16 cellular contexts compared by ENCODE assay signal in the genomic region with DNA sequence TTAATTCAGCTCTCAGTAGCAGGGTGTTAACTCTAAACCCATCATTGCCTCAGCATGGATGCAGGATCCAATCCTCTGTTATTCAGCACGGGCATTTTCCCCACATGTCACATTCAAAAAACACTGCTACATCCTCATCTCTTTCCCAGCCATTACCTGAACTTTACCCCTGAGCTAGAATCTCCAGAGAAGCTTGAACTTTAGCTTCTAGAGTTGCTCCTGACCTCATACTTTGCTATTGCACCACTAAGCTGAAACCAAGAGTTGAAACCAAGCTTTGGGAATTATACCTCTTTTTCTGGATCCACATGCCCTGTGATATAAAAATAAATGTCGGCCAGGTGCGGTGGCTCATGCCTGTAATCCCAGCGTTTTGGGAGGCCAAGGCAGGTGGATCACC.
DNase-seq lines count a peak whose midpoint lies in the region; ATAC-seq and TF ChIP-seq lines count a peak whose summit lies in the region.
"Had no signal": no experiment of that assay in that cellular context is flagged by ENCODE, and none has a peak within 500 bp of the region (broad histone marks: within the 10 kb centered on the region; RNA-seq: fewer than 3 reads in every experiment).

No MANE protein-coding gene starts in this region.

- H3K27ac Mint-ChIP-seq in Calu3 (ENCODE audit: unreplicated experiment) = peak overlapping the region; percentile 82
- H3K27ac Mint-ChIP-seq: B cell; CD8-positive, alpha-beta T cell had no signal

- H3K36me3 Mint-ChIP-seq in Calu3 (ENCODE audit: insufficient read depth, unreplicated experiment) = peaks cover 9% of the 10 kb centered on the region
- H3K36me3 Mint-ChIP-seq: CD8-positive, alpha-beta T cell had no signal

- peaks cover 30% of the 10 kb centered on the region for H3K4me1 Mint-ChIP-seq in Calu3 (ENCODE audit: low read depth, unreplicated experiment)
- H3K4me1 Mint-ChIP-seq: B cell had no signal

- no peak overlapping the region for H2BK15ac ChIP-seq in neuronal stem cell (ENCODE audit: low read length)

- 80 to 91% (median 84%) methylated on average over 4 of the region's 4 CpGs for WGBS in heart left ventricle, 4 donors
- WGBS in liver = 48% methylated on average over 4 of the region's 4 CpGs
- WGBS in upper lobe of left lung, 2 donors = 87 to 94% methylated on average over 4 of the region's 4 CpGs
- WGBS in neuronal stem cell (ENCODE audit: extremely low coverage in 2 of 2, insufficient read length in 2 of 2, insufficient replicate concordance in 1 of 2), 2 donors = no CpG with 5 or more reads among the region's 4 CpGs

- no TSS peak for BruUV-seq in Calu3 (replicated peaks; lab: Mats Ljungman, UMichigan)

- no peaks in the 10 kb centered on the region for H3K36me3 ChIP-seq in heart left ventricle
- no peaks in the 10 kb centered on the region for H3K36me3 ChIP-seq in liver (ENCODE audit: control insufficient read depth in 4 of 4, insufficient read depth in 3 of 4, low read depth in 1 of 4, low read length in 3 of 4)
- no peaks in the 10 kb centered on the region for H3K36me3 ChIP-seq in upper lobe of left lung
- H3K36me3 ChIP-seq in neuronal stem cell (replicated peaks in 1 of 2; ENCODE audit: control insufficient read depth in 2 of 2, insufficient read depth in 2 of 2, low read length in 2 of 2) = peaks cover 1 to 17% of the 10 kb centered on the region in 2 donors

- H3K27me3 Mint-ChIP-seq in Calu3 (ENCODE audit: unreplicated experiment) = no peaks in the 10 kb centered on the region

- H3K9me3 ChIP-seq in heart left ventricle (peaks cover 0 to 16% (median 2%) of the 10 kb centered on the region in 12 donors), liver (ENCODE audit: control insufficient read depth in 4 of 4, low read length in 3 of 4) (no peaks in the 10 kb centered on the region), upper lobe of left lung (no peaks in the 10 kb centered on the region), neuronal stem cell (replicated peaks in 1 of 2; ENCODE audit: control insufficient read depth in 2 of 2, insufficient read depth in 1 of 2, low read depth in 1 of 2, low read length in 2 of 2) (peaks cover 1 to 5% of the 10 kb centered on the region in 2 donors)

- DNase-seq in heart left ventricle (no peak), cardiac septum (ENCODE audit: low spot score) (no peak), Calu3 (no peak), upper lobe of left lung (no peak), C1 segment of cervical spinal cord (lab: John Stamatoyannopoulos, UW) (no peak), neuronal stem cell (ENCODE audit: low spot score) (no peak), HUDEP-2 (lab: John Stamatoyannopoulos, UW; ENCODE audit: unreplicated experiment in 76 of 76) (no peak)
- DNase-seq: CD8-positive, alpha-beta T cell; DMS79 treated with DMSO at 0.1 percent for 48 hours; KBM-7; NCI-H187; NCI-H2227 treated with DMSO at 0.1 percent for 48 hours; NCI-H774; OCI-M1 had no signal

- H3K4me3 ChIP-seq in heart left ventricle (no peak overlapping the region), liver (ENCODE audit: low read depth in 1 of 3, low read length in 3 of 3) (no peak overlapping the region), upper lobe of left lung (no peak overlapping the region), neuronal stem cell (ENCODE audit: low read length in 2 of 2) (no peak overlapping the region)

- H2BK5ac ChIP-seq in neuronal stem cell (ENCODE audit: low read length) = no peak overlapping the region

- intact Hi-C loops in heart left ventricle (cut with DNase I) (loop anchor here in 5 of 10 donors (1.0 to 10.0 kb wide), 5 partner anchors 37 to 129 kb away; no protein-coding TSS in a partner anchor), cardiac septum (cut with DNase I) (loop anchor here (5.0 to 10.0 kb wide), 2 partner anchors 37 to 59 kb away; no protein-coding TSS in a partner anchor), Calu3 (cut with micrococcal nuclease; ENCODE audit: unreplicated experiment) (no loop called here)

- no peak overlapping the region for H4K91ac ChIP-seq in neuronal stem cell (ENCODE audit: low read depth, low read length, poor library complexity)

- no peak overlapping the region for H4K8ac ChIP-seq in neuronal stem cell (ENCODE audit: low read depth, low read length)

- ATAC-seq in heart left ventricle = no peak
- no peak for ATAC-seq in upper lobe of left lung (ENCODE audit: low FRiP score in 2 of 2)
- ATAC-seq: CD8-positive, alpha-beta T cell had no signal

- H3K27ac ChIP-seq in heart left ventricle (peak overlapping the region in 11 of 12 donors; percentile 37 to 83 (median 76)), liver (ENCODE audit: low read depth in 1 of 2, low read length in 2 of 2) (peak overlapping the region; percentile 81 to 86), upper lobe of left lung (peak overlapping the region; percentile 3 to 60 (median 28)), neuronal stem cell (replicated peaks; ENCODE audit: low read length) (no peak overlapping the region)

- CTCF ChIA-PET in Calu3 (lab: Charles Lee) = interaction anchor here (1.6 kb wide), 1 partner anchor 10 kb away, joined by 5 read pairs; no protein-coding TSS in a partner anchor

- no peak overlapping the region for H3K18ac ChIP-seq in neuronal stem cell (ENCODE audit: low read length)

- TF ChIP-seq CTCF in heart left ventricle (IDR thresholded peaks at IDR 0.05) = no peak
- no peak for TF ChIP-seq CTCF in Calu3 (IDR thresholded peaks at IDR 0.05; ENCODE audit: unreplicated experiment)
- no peak for TF ChIP-seq CTCF in liver (IDR thresholded peaks at IDR 0.05; ENCODE audit: low read depth, low read length, missing input control)
- no peak for TF ChIP-seq CTCF in upper lobe of left lung (IDR thresholded peaks at IDR 0.05)

- H3K23ac ChIP-seq in neuronal stem cell (ENCODE audit: low read depth, low read length, poor library complexity) = no peak overlapping the region

- H3K79me1 ChIP-seq in neuronal stem cell (ENCODE audit: low read depth, low read length) = peaks cover 5% of the 10 kb centered on the region

- H3K27me3 ChIP-seq in heart left ventricle = no peaks in the 10 kb centered on the region
- H3K27me3 ChIP-seq in liver (ENCODE audit: control insufficient read depth in 4 of 4, insufficient read depth in 4 of 4, low read length in 3 of 4) = no peaks in the 10 kb centered on the region
- no peaks in the 10 kb centered on the region for H3K27me3 ChIP-seq in upper lobe of left lung
- H3K27me3 ChIP-seq in neuronal stem cell (ENCODE audit: control insufficient read depth in 3 of 3, insufficient read depth in 3 of 3, low read depth in 1 of 3, low read length in 3 of 3) = no peaks in the 10 kb centered on the region

- H2AK5ac ChIP-seq in neuronal stem cell (ENCODE audit: low read depth, low read length) = no peak overlapping the region

- H3K4me2 ChIP-seq in neuronal stem cell (ENCODE audit: insufficient read depth, low read length, poor library complexity, severe bottlenecking) = no peak overlapping the region

- peaks cover 8% of the 10 kb centered on the region for H3K9me3 Mint-ChIP-seq in Calu3 (ENCODE audit: low read depth, unreplicated experiment)
- H3K9me3 Mint-ChIP-seq: CD8-positive, alpha-beta T cell had no signal

- no peak overlapping the region for H2AFZ ChIP-seq in neuronal stem cell (ENCODE audit: low read length)

- no peak overlapping the region for H2BK12ac ChIP-seq in neuronal stem cell (ENCODE audit: low read length)

- no peak overlapping the region for H3K14ac ChIP-seq in neuronal stem cell (ENCODE audit: low read length)

- no peak overlapping the region for H3K4ac ChIP-seq in neuronal stem cell (ENCODE audit: low read length)

- TF ChIP-seq POLR2A in heart left ventricle (IDR thresholded peaks at IDR 0.05) (no peak), upper lobe of left lung (IDR thresholded peaks at IDR 0.05) (no peak)

- no peak overlapping the region for H2BK120ac ChIP-seq in neuronal stem cell (ENCODE audit: low read depth, low read length)

- H3K4me3 Mint-ChIP-seq in Calu3 (ENCODE audit: low read depth, unreplicated experiment) = no peak overlapping the region
- H3K4me3 Mint-ChIP-seq: B cell; CD8-positive, alpha-beta T cell had no signal

- TF ChIP-seq RAD21 in liver (IDR thresholded peaks at IDR 0.05) = peak; percentile 45 to 67

- TF ChIP-seq EP300 in upper lobe of left lung (IDR thresholded peaks at IDR 0.05) = no peak

- H3K9ac ChIP-seq in liver (ENCODE audit: low read depth in 1 of 2, low read length in 2 of 2) (no peak overlapping the region), neuronal stem cell (ENCODE audit: low read depth, low read length, poor library complexity) (no peak overlapping the region)

- H3K4me1 ChIP-seq in heart left ventricle = peaks cover 0 to 18% (median 7%) of the 10 kb centered on the region in 12 donors
- H3K4me1 ChIP-seq in liver (ENCODE audit: control insufficient read depth in 4 of 4, insufficient read depth in 4 of 4, low read length in 3 of 4) = peaks cover 4 to 20% (median 11%) of the 10 kb centered on the region in 4 donors
- H3K4me1 ChIP-seq in upper lobe of left lung = peaks cover 0 to 8% (median 2%) of the 10 kb centered on the region in 4 donors
- peaks cover 0 to 3% of the 10 kb centered on the region in 2 donors for H3K4me1 ChIP-seq in neuronal stem cell (ENCODE audit: control insufficient read depth in 2 of 2, insufficient read depth in 1 of 2, low read depth in 1 of 2, low read length in 2 of 2)

TF ChIP-seq in liver, 16 proteins besides CTCF, POLR2A, EP300 and RAD21 (continues in another document):
- TF ChIP-seq, protein P1, sequence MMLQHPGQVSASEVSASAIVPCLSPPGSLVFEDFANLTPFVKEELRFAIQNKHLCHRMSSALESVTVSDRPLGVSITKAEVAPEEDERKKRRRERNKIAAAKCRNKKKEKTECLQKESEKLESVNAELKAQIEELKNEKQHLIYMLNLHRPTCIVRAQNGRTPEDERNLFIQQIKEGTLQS (IDR thresholded peaks at IDR 0.05) = peak; percentile 54
- peak; percentile 85 to 88 for TF ChIP-seq RXRA (IDR thresholded peaks at IDR 0.05)
- TF ChIP-seq TAF1 (conservative IDR thresholded peaks at IDR 0.05) = no peak
- TF ChIP-seq YY1 (IDR thresholded peaks at IDR 0.05) = peak; percentile 82
- peak; percentile 83 for TF ChIP-seq HNF4G (IDR thresholded peaks at IDR 0.05)
- no peak for TF ChIP-seq EGR1 (IDR thresholded peaks at IDR 0.05; ENCODE audit: low read depth in 2 of 2)
- no peak for TF ChIP-seq FOXA1 (IDR thresholded peaks at IDR 0.05)
- peak; percentile 91 for TF ChIP-seq SP1 (IDR thresholded peaks at IDR 0.05)
- TF ChIP-seq FOXA2 (IDR thresholded peaks at IDR 0.05) = no peak
